Comparison of ENCODE assay signal across 2 cellular contexts in the genomic region with DNA sequence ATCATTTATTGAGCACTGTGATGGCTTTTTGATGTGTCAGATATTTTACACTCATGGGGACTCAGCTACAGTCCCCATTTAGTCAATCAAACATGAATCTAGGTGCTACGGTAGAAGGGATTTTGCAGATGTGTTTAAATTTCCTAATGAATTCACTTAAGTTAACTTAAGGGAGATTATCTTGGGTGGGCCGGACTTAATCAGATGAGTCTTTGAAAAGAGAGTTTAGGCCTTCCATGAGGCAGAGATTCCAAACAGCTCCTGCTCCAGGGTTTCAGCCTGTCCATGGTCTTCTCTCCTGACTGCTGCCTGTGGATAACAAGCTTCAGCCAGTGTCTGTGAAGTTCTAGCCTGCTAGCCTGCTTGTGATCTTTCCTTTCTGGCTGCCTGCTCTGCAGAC.
TF ChIP-seq lines count a peak whose summit lies in the region.

No MANE protein-coding gene starts in this region.

TF ChIP-seq in HEK293, 187 proteins besides CTCF, POLR2A, EP300 and RAD21:
- no peak for TF ChIP-seq BCL11B (tag by site-specific recombination; IDR thresholded peaks at IDR 0.05; ENCODE audit: low read depth)
- TF ChIP-seq, protein P1, sequence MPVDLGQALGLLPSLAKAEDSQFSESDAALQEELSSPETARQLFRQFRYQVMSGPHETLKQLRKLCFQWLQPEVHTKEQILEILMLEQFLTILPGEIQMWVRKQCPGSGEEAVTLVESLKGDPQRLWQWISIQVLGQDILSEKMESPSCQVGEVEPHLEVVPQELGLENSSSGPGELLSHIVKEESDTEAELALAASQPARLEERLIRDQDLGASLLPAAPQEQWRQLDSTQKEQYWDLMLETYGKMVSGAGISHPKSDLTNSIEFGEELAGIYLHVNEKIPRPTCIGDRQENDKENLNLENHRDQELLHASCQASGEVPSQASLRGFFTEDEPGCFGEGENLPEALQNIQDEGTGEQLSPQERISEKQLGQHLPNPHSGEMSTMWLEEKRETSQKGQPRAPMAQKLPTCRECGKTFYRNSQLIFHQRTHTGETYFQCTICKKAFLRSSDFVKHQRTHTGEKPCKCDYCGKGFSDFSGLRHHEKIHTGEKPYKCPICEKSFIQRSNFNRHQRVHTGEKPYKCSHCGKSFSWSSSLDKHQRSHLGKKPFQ (tag by site-specific recombination; IDR thresholded peaks at IDR 0.05): no peak
- no peak for TF ChIP-seq ZNF664 (tag by site-specific recombination; IDR thresholded peaks at IDR 0.05)
- TF ChIP-seq ZNF10 (tag by site-specific recombination; IDR thresholded peaks at IDR 0.05): peak; percentile 63; the same call in 1 of the 2 replicates

TF ChIP-seq in K562, 482 proteins besides CTCF, POLR2A, EP300 and RAD21:
- TF ChIP-seq MAZ (CRISPR knock-in tag; conservative IDR thresholded peaks at IDR 0.05 in 1 of 2, IDR thresholded peaks at IDR 0.05 in 1 of 2) (no peak), ZNF134 (CRISPR knock-in tag; conservative IDR thresholded peaks at IDR 0.05) (peak; percentile 86)
